19 cellular contexts compared by ENCODE assay signal in genomic region chr1:200165493-200166220, GRCh38.
DNase-seq lines count a peak whose midpoint lies in the region; ATAC-seq, FAIRE-seq and TF ChIP-seq lines count a peak whose summit lies in the region.
"Had no signal": no experiment of that assay in that cellular context is flagged by ENCODE, and none has a peak within 500 bp of the region (broad histone marks: within the 10 kb centered on the region; RNA-seq: fewer than 3 reads in every experiment).

No MANE protein-coding gene starts in this region.

- no TSS peak for BruUV-seq in HCT116 (replicated peaks; lab: Mats Ljungman, UMichigan)

- H2AFZ ChIP-seq in HCT116 (ENCODE audit: low read depth, low read length, poor library complexity, severe bottlenecking) (no peak overlapping the region), OCI-LY3 (ENCODE audit: low read depth, low read length) (no peak overlapping the region)

- H3K4me3 Mint-ChIP-seq in naive B cell, result no peak overlapping the region
- H3K4me3 Mint-ChIP-seq: CD8-positive, alpha-beta T cell; T-helper 17 cell had no signal

- H3K9ac ChIP-seq in HCT116 (ENCODE audit: low read length) (no peak overlapping the region), OCI-LY3 (ENCODE audit: low read length) (no peak overlapping the region)
- H3K9ac ChIP-seq: BLaER1 treated with 17β-estradiol and CSF1 and Interleukin-3, amounts not matched to agents 10 nM and 100 nM had no signal

- H3K27ac Mint-ChIP-seq in naive B cell, result peak overlapping the region in 2 of 6 donors; percentile 39 to 57
- H3K27ac Mint-ChIP-seq: CD8-positive, alpha-beta T cell; T-helper 17 cell had no signal

- no peaks in the 10 kb centered on the region for H4K20me1 ChIP-seq in HCT116 (ENCODE audit: insufficient read depth)
- no peaks in the 10 kb centered on the region for H4K20me1 ChIP-seq in OCI-LY3 (ENCODE audit: insufficient read depth, low read length)
- H4K20me1 ChIP-seq: BLaER1 treated with 17β-estradiol and CSF1 and Interleukin-3, amounts not matched to agents 10 nM and 100 nM had no signal

- TF ChIP-seq CTCF in HCT116 (IDR thresholded peaks at IDR 0.05 in 2 of 3, conservative IDR thresholded peaks at IDR 0.05 in 1 of 3; ENCODE audit: borderline replicate concordance in 1 of 3, insufficient read depth in 1 of 3, low read depth in 2 of 3, low read length in 2 of 3) (no peak), OCI-LY3 (IDR thresholded peaks at IDR 0.05; ENCODE audit: low read depth, low read length) (no peak), tibial artery (IDR thresholded peaks at IDR 0.05) (no peak), uterus (IDR thresholded peaks at IDR 0.05) (no peak)

- RAD21 ChIA-PET in HCT116 (lab: Charles Lee; ENCODE audit: low non-redundant PET in 1 of 2, low total read pairs in 2 of 2, uncharacterized antibody in 2 of 2, unreplicated experiment in 2 of 2), result no interaction called here

- H3K79me2 ChIP-seq in HCT116 (ENCODE audit: insufficient read depth, low read length), result no peaks in the 10 kb centered on the region
- no peaks in the 10 kb centered on the region for H3K79me2 ChIP-seq in OCI-LY3 (ENCODE audit: low read length)

- H3K27me3 Mint-ChIP-seq in naive B cell, result peaks cover 0 to 11% (median 3%) of the 10 kb centered on the region in 3 donors

- H3K27ac ChIP-seq in HCT116 (ENCODE audit: low read depth, low read length) (no peak overlapping the region), OCI-LY3 (ENCODE audit: low read length) (no peak overlapping the region), tibial artery (no peak overlapping the region), uterus (no peak overlapping the region)
- H3K27ac ChIP-seq: BLaER1 treated with 17β-estradiol and CSF1 and Interleukin-3, amounts not matched to agents 10 nM and 100 nM had no signal

- POLR2A ChIA-PET in HCT116 (lab: Charles Lee), result no interaction called here

- peaks cover 10 to 20% of the 10 kb centered on the region in 2 experiments for H3K4me1 ChIP-seq in HCT116 (ENCODE audit: control insufficient read depth in 1 of 2, insufficient read depth in 2 of 2, low read length in 2 of 2)
- peaks cover 16% of the 10 kb centered on the region for H3K4me1 ChIP-seq in OCI-LY3 (ENCODE audit: low read length)
- H3K4me1 ChIP-seq in tibial artery, result no peaks in the 10 kb centered on the region
- H3K4me1 ChIP-seq in uterus, result no peaks in the 10 kb centered on the region

- intact Hi-C loops in HCT116 (cut with micrococcal nuclease) (no loop called here), tibial artery (cut with DNase I; ENCODE audit: low total_unique reads) (no loop called here), uterus (cut with DNase I; ENCODE audit: low total_unique reads) (no loop called here)

- H3K36me3 ChIP-seq in HCT116 (ENCODE audit: control insufficient read depth in 1 of 2, insufficient read depth in 2 of 2, low read length in 2 of 2) (no peaks in the 10 kb centered on the region), OCI-LY3 (replicated peaks; ENCODE audit: low read depth, low read length) (no peaks in the 10 kb centered on the region), tibial artery (no peaks in the 10 kb centered on the region), uterus (no peaks in the 10 kb centered on the region)
- H3K36me3 ChIP-seq: BLaER1 treated with 17β-estradiol and CSF1 and Interleukin-3, amounts not matched to agents 10 nM and 100 nM; MG63 had no signal

- ATAC-seq in HCT116, result no peak
- peak; percentile 36 to 40 for ATAC-seq in naive B cell (ENCODE audit: low read depth in 2 of 2)
- ATAC-seq: CD8-positive, alpha-beta T cell; Panc1; Right ventricle myocardium inferior; T-helper 17 cell had no signal

- H3K9me3 ChIP-seq in HCT116 (ENCODE audit: control insufficient read depth in 1 of 2, insufficient read depth in 1 of 2, low read depth in 1 of 2, low read length in 2 of 2) (no peaks in the 10 kb centered on the region), OCI-LY3 (ENCODE audit: insufficient read depth, low read length) (no peaks in the 10 kb centered on the region), tibial artery (no peaks in the 10 kb centered on the region), uterus (no peaks in the 10 kb centered on the region)
- H3K9me3 ChIP-seq: BLaER1 treated with 17β-estradiol and CSF1 and Interleukin-3, amounts not matched to agents 10 nM and 100 nM; MG63 had no signal

- peaks cover 11 to 16% (median 12%) of the 10 kb centered on the region in 3 donors for H3K4me1 Mint-ChIP-seq in naive B cell
- H3K4me1 Mint-ChIP-seq: T-helper 17 cell had no signal

- TF ChIP-seq RAD21 in HCT116 (IDR thresholded peaks at IDR 0.05; ENCODE audit: low read depth), result no peak

- H3K27me3 ChIP-seq in HCT116 (ENCODE audit: insufficient read depth, low read length), result no peaks in the 10 kb centered on the region
- H3K27me3 ChIP-seq in OCI-LY3 (ENCODE audit: low read depth, low read length), result no peaks in the 10 kb centered on the region
- H3K27me3 ChIP-seq in tibial artery, result no peaks in the 10 kb centered on the region
- H3K27me3 ChIP-seq in uterus, result no peaks in the 10 kb centered on the region
- H3K27me3 ChIP-seq: BLaER1 treated with 17β-estradiol and CSF1 and Interleukin-3, amounts not matched to agents 10 nM and 100 nM; MG63 had no signal

- FAIRE-seq in HTR-8/SVneo (lab: Jason Lieb, UNC), result no peak

- DNase-seq in HCT116 (ENCODE audit: low read depth, low spot score) (no peak), MV-4-11 (lab: John Stamatoyannopoulos, UW) (peak; percentile 78), naive B cell (no peak), HTR-8/SVneo (ENCODE audit: insufficient read length, low spot score) (no peak), tibial artery (no peak), uterus (no peak)
- DNase-seq: CD8-positive, alpha-beta T cell; H7; Kasumi-1; MG63; NCI-H1417 treated with DMSO at 0.1 percent for 48 hours; NCI-H187 treated with DMSO at 0.1 percent for 48 hours; NCI-H446 treated with DMSO at 0.1 percent for 48 hours; NK-92 treated with Interleukin-12 subunit alpha and Interleukin-12 subunit beta, amount 100 ng/mL, for 24 hours; T-helper 17 cell had no signal

- no peak overlapping the region for H3K4me3 ChIP-seq in HCT116 (replicated peaks in 1 of 2; ENCODE audit: low read depth in 1 of 2, low read length in 2 of 2)
- no peak overlapping the region for H3K4me3 ChIP-seq in OCI-LY3 (ENCODE audit: low read length)
- H3K4me3 ChIP-seq in tibial artery, result no peak overlapping the region
- no peak overlapping the region for H3K4me3 ChIP-seq in uterus
- H3K4me3 ChIP-seq: BLaER1 treated with 17β-estradiol and CSF1 and Interleukin-3, amounts not matched to agents 10 nM and 100 nM; MG63 had no signal

- CTCF ChIA-PET in HCT116 (lab: Charles Lee), result no interaction called here

- H3K9me3 Mint-ChIP-seq in naive B cell, result peaks cover 0 to 5% (median 0%) of the 10 kb centered on the region in 7 donors
- H3K9me3 Mint-ChIP-seq: CD8-positive, alpha-beta T cell had no signal

- H3K36me3 Mint-ChIP-seq in naive B cell, result peaks cover 0 to 4% of the 10 kb centered on the region in 2 donors
- H3K36me3 Mint-ChIP-seq: CD8-positive, alpha-beta T cell had no signal

- H3K4me2 ChIP-seq in HCT116 (ENCODE audit: low read length), result 0 out of 2 replicates have a peak overlapping the region, but pooled peaks have one; percentile 28
- peak overlapping the region; percentile 6 for H3K4me2 ChIP-seq in OCI-LY3 (ENCODE audit: low read length)
- H3K4me2 ChIP-seq: BLaER1 treated with 17β-estradiol and CSF1 and Interleukin-3, amounts not matched to agents 10 nM and 100 nM had no signal

- TF ChIP-seq POLR2A in HCT116 (IDR thresholded peaks at IDR 0.05; ENCODE audit: borderline replicate concordance, extremely low read depth, insufficient read depth, insufficient read length), result no peak
- TF ChIP-seq POLR2A in uterus (IDR thresholded peaks at IDR 0.05), result no peak

- H3K9me2 ChIP-seq in HCT116 (ENCODE audit: insufficient read depth), result no peaks in the 10 kb centered on the region

TF ChIP-seq in HCT116, 20 proteins besides CTCF, POLR2A, EP300 and RAD21:
- TF ChIP-seq EGR1 (IDR thresholded peaks at IDR 0.05; ENCODE audit: low read depth) (no peak), CEBPB (IDR thresholded peaks at IDR 0.05; ENCODE audit: low read depth) (no peak), CBX3 (IDR thresholded peaks at IDR 0.05; ENCODE audit: low read depth) (no peak), TCF7L2 (IDR thresholded peaks at IDR 0.05; ENCODE audit: borderline replicate concordance, extremely low read depth, insufficient read depth, insufficient read length) (no peak), YY1 (IDR thresholded peaks at IDR 0.05; ENCODE audit: extremely low read depth, insufficient replicate concordance, low read depth, low read length) (no peak), EZH2 (IDR thresholded peaks at IDR 0.05) (no peak), ELF1 (IDR thresholded peaks at IDR 0.05; ENCODE audit: borderline replicate concordance, low read depth) (no peak), ZBTB33 (IDR thresholded peaks at IDR 0.05; ENCODE audit: extremely low read depth, insufficient replicate concordance, low read length) (no peak), EZH2phosphoT487 (IDR thresholded peaks at IDR 0.05; ENCODE audit: borderline replicate concordance) (no peak), MAX (IDR thresholded peaks at IDR 0.05) (no peak), SRF (IDR thresholded peaks at IDR 0.05; ENCODE audit: low read depth) (no peak), POLR2AphosphoS5 (IDR thresholded peaks at IDR 0.05; ENCODE audit: low read depth, low read length) (no peak)
